33 cellular contexts compared by ENCODE assay signal in the genomic region with DNA sequence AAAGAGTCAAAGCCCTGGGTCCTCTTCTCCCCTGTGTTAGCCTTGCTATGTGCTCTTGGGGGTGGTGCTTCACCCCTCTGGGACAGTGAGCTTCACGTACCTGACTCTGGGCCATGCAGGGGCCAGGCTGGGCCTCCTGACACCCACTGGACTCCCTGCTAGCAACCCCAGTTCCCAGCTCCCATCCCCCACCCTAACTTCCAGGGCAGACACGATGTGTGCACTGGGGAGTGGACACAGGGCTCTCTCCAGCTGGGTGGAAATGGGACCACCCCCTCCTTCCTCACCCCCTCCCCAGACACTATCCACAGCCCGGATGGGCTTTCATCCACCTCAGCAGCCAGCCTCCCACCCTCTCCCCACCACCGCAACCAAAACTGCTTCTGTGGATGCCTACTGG.
"Had no signal": no experiment of that assay in that cellular context is flagged by ENCODE, and none has a peak within 500 bp of the region (broad histone marks: within the 10 kb centered on the region; RNA-seq: fewer than 3 reads in every experiment).

No MANE protein-coding gene starts in this region.

- H3K4me3 ChIP-seq: adrenal gland, body of pancreas, breast epithelium had no signal

- H3K27ac ChIP-seq: adrenal gland, body of pancreas, brain microvascular endothelial cell, breast epithelium, VCaP had no signal

- ATAC-seq: activated CD8-positive, alpha-beta T cell treated with anti-CD3 and anti-CD28 coated beads for 36 hours; activated naive CD4-positive, alpha-beta T cell treated with anti-CD3 and anti-CD28 coated beads, Interleukin-2, amount 50 U/mL, for 72 hours; activated T-cell treated with anti-CD3 and anti-CD28 coated beads, Interleukin-2, amount 50 U/mL, for 4 hours; activated T-cell treated with anti-CD3 and anti-CD28 coated beads, Interleukin-2, amount 50 U/mL, for 72 hours; activated T-helper 17 cell treated with anti-CD3 and anti-CD28 coated beads, Interleukin-2, amount 50 U/mL, for 72 hours; body of pancreas had no signal

- H3K36me3 ChIP-seq: adrenal gland, brain microvascular endothelial cell, breast epithelium had no signal

- H3K9me3 ChIP-seq: adrenal gland had no signal

- H3K27me3 ChIP-seq: adrenal gland, body of pancreas, brain microvascular endothelial cell, breast epithelium had no signal

- DNase-seq: activated B cell treated with CpG ODN at 0.5 μM for 24 hours; activated CD4-positive, alpha-beta memory T cell treated with anti-CD3 and anti-CD28 coated beads for 36 hours; activated CD4-positive, alpha-beta T cell treated with anti-CD3 and anti-CD28 coated beads for 4 hours; activated CD4-positive, alpha-beta T cell treated with anti-CD3 and anti-CD28 coated beads, Interleukin-2, amount 10 ng/mL, durations not matched to agents 24 days and 14 days; activated CD4-positive, alpha-beta T cell treated with anti-CD3 and anti-CD28 coated beads, Interleukin-2, amount 50 U/mL, for 1 hour; activated CD4-positive, alpha-beta T cell treated with anti-CD3 and anti-CD28 coated beads, Interleukin-2, amount 50 U/mL, for 4 hours; activated CD4-positive, CD25-positive, alpha-beta regulatory T cell treated with anti-CD3 and anti-CD28 coated beads, Interleukin-2, amount 50 U/mL, for 72 hours; activated CD8-positive, alpha-beta memory T cell treated with anti-CD3 and anti-CD28 coated beads, Interleukin-2, amount 50 U/mL, for 4 hours; activated CD8-positive, alpha-beta T cell treated with anti-CD3 and anti-CD28 coated beads for 36 hours; activated effector memory CD4-positive, alpha-beta T cell treated with anti-CD3 and anti-CD28 coated beads, Interleukin-2, amount 50 U/mL, for 16 hours; activated gamma-delta T cell treated with Interleukin-2 at 50 U/mL for 16 hours; activated naive CD4-positive, alpha-beta T cell; activated naive CD4-positive, alpha-beta T cell treated with anti-CD3 and anti-CD28 coated beads for 36 hours; activated naive CD4-positive, alpha-beta T cell treated with anti-CD3 and anti-CD28 coated beads, Interleukin-2, amount 50 U/mL, for 16 hours; activated naive CD8-positive, alpha-beta T cell treated with anti-CD3 and anti-CD28 coated beads for 36 hours; activated T-cell treated with anti-CD3 and anti-CD28 coated beads for 4 hours; activated T-cell treated with anti-CD3 and anti-CD28 coated beads, Interleukin-2, amount 50 U/mL, for 1 hour; activated T-cell treated with anti-CD3 and anti-CD28 coated beads, Interleukin-2, amount 50 U/mL, for 4 hours; activated T-cell treated with anti-CD3 and anti-CD28 coated beads, Interleukin-2, amount 50 U/mL, for 72 hours; adrenal gland; amniotic stem cell; aorta; body of pancreas; brain microvascular endothelial cell; central memory CD4-positive, alpha-beta T cell; SW 1271; T-helper 1 cell; T-helper 2 cell; T-helper 9 cell had no signal

- H3K4me1 ChIP-seq: adrenal gland, body of pancreas, breast epithelium had no signal
